Comparison of ENCODE assay signal across 1 cellular context in genomic region chr17:40436631-40437030, GRCh38.
TF ChIP-seq lines count a peak whose summit lies in the region.

No MANE protein-coding gene starts in this region.

TF ChIP-seq in K562, 482 proteins besides CTCF, POLR2A, EP300 and RAD21 (continued from another document):
- TF ChIP-seq ZBTB11 (CRISPR knock-in tag; IDR thresholded peaks at IDR 0.05): 0 out of 6 replicates have a peak, but pooled peaks of 1 of the 3 experiments have one; percentile 25
- TF ChIP-seq HEY1 (CRISPR knock-in tag; IDR thresholded peaks at IDR 0.05; ENCODE audit: borderline replicate concordance): no peak
- no peak for TF ChIP-seq TCF7L2 (IDR thresholded peaks at IDR 0.05; ENCODE audit: low read depth, low read length)
- TF ChIP-seq ZNF740 (CRISPR knock-in tag; IDR thresholded peaks at IDR 0.05): no peak
- peak in 1 of 2 experiments; percentile 8; a peak in 1 of 4 replicates for TF ChIP-seq ZNF740 (tag; IDR thresholded peaks at IDR 0.05)
- TF ChIP-seq TAF7 (tag; IDR thresholded peaks at IDR 0.05): no peak
